29 cellular contexts compared by ENCODE assay signal in genomic region chr2:171566753-171567152, GRCh38.
"Had no signal": no experiment of that assay in that cellular context is flagged by ENCODE, and none has a peak within 500 bp of the region (broad histone marks: within the 10 kb centered on the region; RNA-seq: fewer than 3 reads in every experiment).

No MANE protein-coding gene starts in this region.

- DNase-seq: stimulated activated CD4-positive, alpha-beta T cell treated with anti-CD3 and anti-CD28 coated beads, Interleukin-2, amount 100 ng/mL, for 48 hours; stimulated activated CD4-positive, alpha-beta T cell treated with anti-CD3 and anti-CD28 coated beads, Interleukin-4, amount 100 ng/mL, for 1 hour; stimulated activated CD4-positive, alpha-beta T cell treated with anti-CD3 and anti-CD28 coated beads, Interleukin-4, amount 100 ng/mL, for 24 hours; stimulated activated CD4-positive, alpha-beta T cell treated with anti-CD3 and anti-CD28 coated beads, Interleukin-4, amount 100 ng/mL, for 4 hours; stimulated activated CD8-positive, alpha-beta memory T cell treated with anti-CD3 and anti-CD28 coated beads, Interleukin-4, amount 100 ng/mL, for 48 hours; stimulated activated naive B cell treated with anti-CD40 and anti-IgM and Interleukin-4, amounts not matched to agents 10 μg/mL and 1 μg/mL and 100 μg/mL, for 72 hours; stimulated activated naive CD4-positive, alpha-beta T cell; stimulated activated naive CD4-positive, alpha-beta T cell treated with Interleukin-2 at 50 U/mL for 16 hours; stimulated activated naive CD8-positive, alpha-beta T cell treated with anti-CD3 and anti-CD28 coated beads, Interleukin-15, amount 100 ng/mL, for 72 hours; stimulated activated naive CD8-positive, alpha-beta T cell treated with anti-CD3 and anti-CD28 coated beads, Interleukin-15, Interleukin-2, amounts not matched to agents 100 U/mL and 50 U/mL, for 24 hours; stomach; substantia nigra; testis; thyroid gland; tibial artery; transverse colon; trophoblast cell; upper lobe of left lung; upper lobe of right lung; uterus had no signal

- H3K4me1 Mint-ChIP-seq: stimulated activated effector memory CD8-positive, alpha-beta T cell treated with anti-CD3 and anti-CD28 coated beads, Interleukin-12 subunit alpha, Interleukin-12 subunit beta, amount 100 ng/mL, for 72 hours; stimulated activated memory B cell treated with anti-CD40 and anti-IgM and Interleukin-4, amounts not matched to agents 10 μg/mL and 1 μg/mL and 100 μg/mL, for 72 hours; stimulated activated naive B cell treated with anti-CD40 and anti-IgM and Interleukin-4, amounts not matched to agents 10 μg/mL and 1 μg/mL and 100 μg/mL, for 72 hours; stimulated activated naive CD8-positive, alpha-beta T cell treated with anti-CD3 and anti-CD28 coated beads, Interleukin-15, amount 100 ng/mL, for 72 hours had no signal

- H3K27ac ChIP-seq: stomach, suprapubic skin, testis, thoracic aorta, thyroid gland, tibial artery, tibial nerve, transverse colon, upper lobe of left lung, upper lobe of right lung, uterus, vagina had no signal

- H3K27ac Mint-ChIP-seq: stimulated activated effector memory CD8-positive, alpha-beta T cell treated with anti-CD3 and anti-CD28 coated beads, Interleukin-12 subunit alpha, Interleukin-12 subunit beta, amount 100 ng/mL, for 72 hours; stimulated activated memory B cell treated with anti-CD40 and anti-IgM and Interleukin-4, amounts not matched to agents 10 μg/mL and 1 μg/mL and 100 μg/mL, for 72 hours; stimulated activated naive B cell treated with anti-CD40 and anti-IgM and Interleukin-4, amounts not matched to agents 10 μg/mL and 1 μg/mL and 100 μg/mL, for 72 hours; stimulated activated naive CD8-positive, alpha-beta T cell treated with anti-CD3 and anti-CD28 coated beads, Interleukin-15, Interleukin-2, amounts not matched to agents 100 ng/mL and 50 ng/mL, for 24 hours; type B pancreatic cell had no signal

- H3K9me3 Mint-ChIP-seq: stimulated activated effector memory CD8-positive, alpha-beta T cell treated with anti-CD3 and anti-CD28 coated beads, Interleukin-12 subunit alpha, Interleukin-12 subunit beta, amount 100 ng/mL, for 72 hours; stimulated activated naive B cell treated with anti-CD40 and anti-IgM and Interleukin-4, amounts not matched to agents 10 μg/mL and 1 μg/mL and 100 μg/mL, for 72 hours; stimulated activated naive CD8-positive, alpha-beta T cell treated with anti-CD3 and anti-CD28 coated beads, Interleukin-15, Interleukin-2, amounts not matched to agents 100 ng/mL and 50 ng/mL, for 24 hours; type B pancreatic cell had no signal

- H3K9me3 ChIP-seq: stomach, suprapubic skin, testis, thoracic aorta, thyroid gland, tibial artery, tibial nerve, transverse colon, upper lobe of left lung, upper lobe of right lung, uterus, vagina had no signal

- H3K36me3 ChIP-seq: stomach, suprapubic skin, thoracic aorta, thyroid gland, tibial artery, tibial nerve, transverse colon, upper lobe of left lung, upper lobe of right lung, uterus, vagina had no signal

- H3K4me3 ChIP-seq: stomach, suprapubic skin, testis, thoracic aorta, thyroid gland, tibial artery, tibial nerve, transverse colon, upper lobe of left lung, upper lobe of right lung, uterus, vagina had no signal

- FAIRE-seq: urothelium cell line had no signal

- H3K27me3 ChIP-seq: stomach, suprapubic skin, testis, thyroid gland, tibial nerve, transverse colon, upper lobe of left lung, upper lobe of right lung, uterus, vagina had no signal

- H3K27me3 Mint-ChIP-seq: stimulated activated naive B cell treated with anti-CD40 and anti-IgM and Interleukin-4, amounts not matched to agents 10 μg/mL and 1 μg/mL and 100 μg/mL, for 72 hours; stimulated activated naive CD8-positive, alpha-beta T cell treated with anti-CD3 and anti-CD28 coated beads, Interleukin-15, amount 100 ng/mL, for 72 hours had no signal

- H3K4me1 ChIP-seq: suprapubic skin, testis, thyroid gland, tibial artery, tibial nerve, upper lobe of left lung, upper lobe of right lung, uterus, vagina had no signal

- ATAC-seq: stimulated activated effector memory CD8-positive, alpha-beta T cell treated with anti-CD3 and anti-CD28 coated beads, Interleukin-12 subunit alpha, Interleukin-12 subunit beta, amount 100 ng/mL, for 72 hours; stimulated activated memory B cell treated with anti-CD40 and anti-IgM and Interleukin-4, amounts not matched to agents 10 μg/mL and 1 μg/mL and 100 μg/mL, for 72 hours; stimulated activated naive B cell treated with anti-CD40 and anti-IgM and Interleukin-4, amounts not matched to agents 10 μg/mL and 1 μg/mL and 100 μg/mL, for 72 hours; stimulated activated naive CD8-positive, alpha-beta T cell treated with anti-CD3 and anti-CD28 coated beads, Interleukin-15, amount 100 ng/mL, for 72 hours; stimulated activated naive CD8-positive, alpha-beta T cell treated with anti-CD3 and anti-CD28 coated beads, Interleukin-15, Interleukin-2, amounts not matched to agents 100 U/mL and 50 U/mL, for 24 hours; upper lobe of right lung had no signal

- H3K36me3 Mint-ChIP-seq: stimulated activated effector memory CD8-positive, alpha-beta T cell treated with anti-CD3 and anti-CD28 coated beads, Interleukin-12 subunit alpha, Interleukin-12 subunit beta, amount 100 ng/mL, for 72 hours; stimulated activated memory B cell treated with anti-CD40 and anti-IgM and Interleukin-4, amounts not matched to agents 10 μg/mL and 1 μg/mL and 100 μg/mL, for 72 hours; stimulated activated naive B cell treated with anti-CD40 and anti-IgM and Interleukin-4, amounts not matched to agents 10 μg/mL and 1 μg/mL and 100 μg/mL, for 72 hours; type B pancreatic cell had no signal

- H3K4me3 Mint-ChIP-seq: stimulated activated effector memory CD8-positive, alpha-beta T cell treated with anti-CD3 and anti-CD28 coated beads, Interleukin-12 subunit alpha, Interleukin-12 subunit beta, amount 100 ng/mL, for 72 hours; stimulated activated memory B cell treated with anti-CD40 and anti-IgM and Interleukin-4, amounts not matched to agents 10 μg/mL and 1 μg/mL and 100 μg/mL, for 72 hours; stimulated activated naive B cell treated with anti-CD40 and anti-IgM and Interleukin-4, amounts not matched to agents 10 μg/mL and 1 μg/mL and 100 μg/mL, for 72 hours; stimulated activated naive CD8-positive, alpha-beta T cell treated with anti-CD3 and anti-CD28 coated beads, Interleukin-15, amount 100 ng/mL, for 72 hours; stimulated activated naive CD8-positive, alpha-beta T cell treated with anti-CD3 and anti-CD28 coated beads, Interleukin-15, Interleukin-2, amounts not matched to agents 100 ng/mL and 50 ng/mL, for 24 hours; type B pancreatic cell had no signal
